Comparison of ENCODE assay signal across 22 cellular contexts in the genomic region with DNA sequence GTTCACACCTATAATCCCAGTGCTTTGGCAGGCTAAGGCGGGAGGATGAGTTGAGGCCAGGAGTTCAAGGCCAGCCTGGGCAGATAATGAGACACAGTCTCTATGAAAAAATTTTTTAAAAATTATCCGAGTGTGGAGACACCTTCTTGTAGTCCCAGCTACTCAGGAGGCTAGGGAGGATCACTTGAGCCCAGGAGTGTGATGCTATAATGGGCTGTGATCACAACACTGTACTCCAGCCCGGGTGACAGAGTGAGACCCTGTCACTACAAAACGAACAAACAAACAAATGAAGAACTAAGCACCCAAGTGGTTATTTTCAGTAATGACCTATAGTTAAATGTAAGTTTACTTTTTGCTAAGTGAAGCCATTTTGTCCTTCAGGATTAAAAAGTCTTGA.
"Had no signal": no experiment of that assay in that cellular context is flagged by ENCODE, and none has a peak within 500 bp of the region (broad histone marks: within the 10 kb centered on the region; RNA-seq: fewer than 3 reads in every experiment).

No MANE protein-coding gene starts in this region.

- ATAC-seq: stimulated activated effector memory CD8-positive, alpha-beta T cell treated with anti-CD3 and anti-CD28 coated beads, Interleukin-12 subunit alpha, Interleukin-12 subunit beta, amount 100 ng/mL, for 72 hours; stimulated activated memory B cell treated with anti-CD40 and anti-IgM and Interleukin-4, amounts not matched to agents 10 μg/mL and 1 μg/mL and 100 μg/mL, for 72 hours; stimulated activated naive B cell treated with anti-CD40 and anti-IgM and Interleukin-4, amounts not matched to agents 10 μg/mL and 1 μg/mL and 100 μg/mL, for 72 hours; stimulated activated naive CD8-positive, alpha-beta T cell treated with anti-CD3 and anti-CD28 coated beads, Interleukin-15, amount 100 ng/mL, for 72 hours; stimulated activated naive CD8-positive, alpha-beta T cell treated with anti-CD3 and anti-CD28 coated beads, Interleukin-15, Interleukin-2, amounts not matched to agents 100 U/mL and 50 U/mL, for 24 hours; upper lobe of right lung had no signal

- DNase-seq: stimulated activated CD4-positive, alpha-beta T cell treated with anti-CD3 and anti-CD28 coated beads, Interleukin-2, amount 100 ng/mL, for 48 hours; stimulated activated CD4-positive, alpha-beta T cell treated with anti-CD3 and anti-CD28 coated beads, Interleukin-4, amount 100 ng/mL, for 1 hour; stimulated activated CD4-positive, alpha-beta T cell treated with anti-CD3 and anti-CD28 coated beads, Interleukin-4, amount 100 ng/mL, for 24 hours; stimulated activated CD4-positive, alpha-beta T cell treated with anti-CD3 and anti-CD28 coated beads, Interleukin-4, amount 100 ng/mL, for 4 hours; stimulated activated CD8-positive, alpha-beta memory T cell treated with anti-CD3 and anti-CD28 coated beads, Interleukin-4, amount 100 ng/mL, for 48 hours; stimulated activated naive B cell treated with anti-CD40 and anti-IgM and Interleukin-4, amounts not matched to agents 10 μg/mL and 1 μg/mL and 100 μg/mL, for 72 hours; stimulated activated naive CD4-positive, alpha-beta T cell; stimulated activated naive CD4-positive, alpha-beta T cell treated with Interleukin-2 at 50 U/mL for 16 hours; stimulated activated naive CD8-positive, alpha-beta T cell treated with anti-CD3 and anti-CD28 coated beads, Interleukin-15, amount 100 ng/mL, for 72 hours; stimulated activated naive CD8-positive, alpha-beta T cell treated with anti-CD3 and anti-CD28 coated beads, Interleukin-15, Interleukin-2, amounts not matched to agents 100 U/mL and 50 U/mL, for 24 hours; stomach; substantia nigra; testis; thyroid gland; tibial artery; transverse colon; trophoblast cell; upper lobe of left lung; upper lobe of right lung; uterus had no signal
